10 cellular contexts compared by ENCODE assay signal in genomic region chr1:53593758-53594380, GRCh38.
DNase-seq lines count a peak whose midpoint lies in the region; TF ChIP-seq lines count a peak whose summit lies in the region.
"Had no signal": no experiment of that assay in that cellular context is flagged by ENCODE, and none has a peak within 500 bp of the region (broad histone marks: within the 10 kb centered on the region; RNA-seq: fewer than 3 reads in every experiment).

No MANE protein-coding gene starts in this region.

- no peak overlapping the region for H3K4me3 Mint-ChIP-seq in Caco-2 (ENCODE audit: unreplicated experiment)

- H3K4me2 ChIP-seq in osteoblast (ENCODE audit: insufficient read depth, low read length), result no peak overlapping the region

- no peak overlapping the region for H3K27ac Mint-ChIP-seq in Caco-2 (ENCODE audit: unreplicated experiment)

- H3K79me2 ChIP-seq in osteoblast (ENCODE audit: insufficient read depth, low read length), result no peaks in the 10 kb centered on the region

- no peaks in the 10 kb centered on the region for H3K27me3 Mint-ChIP-seq in Caco-2 (ENCODE audit: insufficient read depth, unreplicated experiment)

- H3K36me3 Mint-ChIP-seq in Caco-2 (ENCODE audit: insufficient read depth, unreplicated experiment), result no peaks in the 10 kb centered on the region

- intact Hi-C loops in Caco-2 (cut with micrococcal nuclease; ENCODE audit: unreplicated experiment), result loop anchor here (1.0 kb wide), 1 partner anchor 109 kb away; no protein-coding TSS in a partner anchor

- H4K20me1 ChIP-seq in osteoblast (ENCODE audit: insufficient read depth, low read length), result peaks cover 12% of the 10 kb centered on the region

- H3K36me3 ChIP-seq in Caco-2 (ENCODE audit: control insufficient read depth, insufficient read depth, low read length), result no peaks in the 10 kb centered on the region
- peaks cover 8% of the 10 kb centered on the region for H3K36me3 ChIP-seq in osteoblast (ENCODE audit: insufficient read depth, low read length)
- H3K36me3 ChIP-seq: Peyer's patch had no signal

- DNase-seq in DMS53 treated with DMSO at 0.1 percent for 48 hours (lab: John Stamatoyannopoulos, UW; ENCODE audit: unreplicated experiment), result peak; percentile 41
- peak; percentile 65 for DNase-seq in NCI-H1694 (lab: John Stamatoyannopoulos, UW)
- peak; percentile 22 to 30 for DNase-seq in erythroblast (lab: John Stamatoyannopoulos, UW)
- peak; percentile 52 for DNase-seq in mucosa of gallbladder (ENCODE audit: low spot score)
- DNase-seq in NCI-H128 (lab: John Stamatoyannopoulos, UW; ENCODE audit: unreplicated experiment), result no peak
- DNase-seq in Caco-2, result no peak
- DNase-seq in foreskin melanocyte, result no peak
- DNase-seq in osteoblast (ENCODE audit: insufficient read length, low spot score, missing footprints), result no peak
- DNase-seq: occipital lobe had no signal

- no peak overlapping the region for H2AFZ ChIP-seq in osteoblast (ENCODE audit: low read length)

- BruUV-seq in Caco-2 (replicated peaks; lab: Mats Ljungman, UMichigan), result no TSS peak

- no peaks in the 10 kb centered on the region for H3K4me1 Mint-ChIP-seq in Caco-2 (ENCODE audit: low read depth, unreplicated experiment)

- CTCF ChIA-PET in Caco-2 (lab: Charles Lee), result no interaction called here

- H3K9me3 ChIP-seq in Caco-2 (no peaks in the 10 kb centered on the region), osteoblast (ENCODE audit: low read depth, low read length) (no peaks in the 10 kb centered on the region)
- H3K9me3 ChIP-seq: Peyer's patch had no signal

- TF ChIP-seq CTCF in Caco-2 (IDR thresholded peaks at IDR 0.05; ENCODE audit: insufficient read depth in 1 of 2, low read depth in 1 of 2, low read length in 1 of 2, severe bottlenecking in 1 of 2, unreplicated experiment in 1 of 2), result no peak
- no peak for TF ChIP-seq CTCF in osteoblast (IDR thresholded peaks at IDR 0.05; ENCODE audit: extremely low read depth, low read depth, low read length)

- H3K9me3 Mint-ChIP-seq in Caco-2 (ENCODE audit: unreplicated experiment), result no peaks in the 10 kb centered on the region

- H3K27me3 ChIP-seq in Caco-2 (replicated peaks; ENCODE audit: control insufficient read depth, insufficient read depth, low read length) (no peaks in the 10 kb centered on the region), osteoblast (ENCODE audit: insufficient read depth, low read length) (no peaks in the 10 kb centered on the region)
- H3K27me3 ChIP-seq: Peyer's patch had no signal

- POLR2A ChIA-PET in Caco-2 (lab: Charles Lee), result no interaction called here

- no peak overlapping the region for H3K4me3 ChIP-seq in Caco-2 (ENCODE audit: low read depth, low read length)
- no peak overlapping the region for H3K4me3 ChIP-seq in osteoblast (ENCODE audit: insufficient read depth, low read length)
- H3K4me3 ChIP-seq: Peyer's patch had no signal

- H3K4me1 ChIP-seq in Caco-2 (no peaks in the 10 kb centered on the region), osteoblast (ENCODE audit: insufficient read depth, low read length) (no peaks in the 10 kb centered on the region)
- H3K4me1 ChIP-seq: Peyer's patch had no signal

- H3K27ac ChIP-seq in osteoblast (ENCODE audit: low read depth, low read length), result no peak overlapping the region
- H3K27ac ChIP-seq: Peyer's patch had no signal

- TF ChIP-seq POLR2A in erythroblast (IDR thresholded peaks at IDR 0.05; ENCODE audit: low read length), result no peak

Comparison
In these comparisons a context has a peak if more than half of its experiments do, and no peak if none do; other contexts are left out.
1. DNase-seq: peak in DMS53 treated with DMSO at 0.1 percent for 48 hours (single experiment), NCI-H1694 (single experiment), erythroblast (2 of 2) and mucosa of gallbladder (single experiment); none in NCI-H128 (single experiment), Caco-2 (0 of 2), foreskin melanocyte (single experiment) and osteoblast (single experiment).